In genomic region chrX:9291666-9292065, GRCh38 we compare ENCODE assay signal across 13 cellular contexts.
DNase-seq lines count a peak whose midpoint lies in the region; ATAC-seq and TF ChIP-seq lines count a peak whose summit lies in the region.
"Had no signal": no experiment of that assay in that cellular context is flagged by ENCODE, and none has a peak within 500 bp of the region (broad histone marks: within the 10 kb centered on the region; RNA-seq: fewer than 3 reads in every experiment).

No MANE protein-coding gene starts in this region.

- peak overlapping the region; percentile 48 to 78 for H3K4me3 Mint-ChIP-seq in H9
- H3K4me3 Mint-ChIP-seq in WTC11, result peak overlapping the region; percentile 63
- peak overlapping the region; percentile 62 for H3K4me3 Mint-ChIP-seq in nephron progenitor cell
- peak overlapping the region in 1 of 3 donors; percentile 9 for H3K4me3 Mint-ChIP-seq in T-cell
- H3K4me3 Mint-ChIP-seq: HFFc6 had no signal

- no peak overlapping the region for H3K18ac ChIP-seq in H9 (ENCODE audit: insufficient read length, low read depth, low read length)

- H3K4ac ChIP-seq in H9 (ENCODE audit: low read depth, low read length), result no peak overlapping the region

- POLR2A ChIA-PET in WTC11 (lab: Charles Lee), result no interaction called here
- POLR2A ChIA-PET in T-cell (lab: Charles Lee), result no interaction called here

- H4K8ac ChIP-seq in H9 (replicated peaks; ENCODE audit: insufficient read length, low read depth, low read length), result no peak overlapping the region

- CTCF ChIA-PET in WTC11 (lab: Charles Lee) (interaction anchor here (0.6 kb wide), 2 partner anchors 21 to 202 kb away, joined by 3 read pairs; no protein-coding TSS in a partner anchor), T-cell (lab: Charles Lee) (no interaction called here)

- no peak overlapping the region for H2BK5ac ChIP-seq in H9 (ENCODE audit: insufficient read length, low read length)

- H3K27me3 ChIP-seq in H9 (ENCODE audit: insufficient read depth, low read length), result peaks cover 4% of the 10 kb centered on the region; the same call in 1 of the 2 replicates
- H3K27me3 ChIP-seq: ascending aorta; BLaER1 treated with 17β-estradiol and CSF1 and Interleukin-3, amounts not matched to agents 10 nM and 100 nM had no signal

- no peak overlapping the region for H3K23ac ChIP-seq in H9 (ENCODE audit: insufficient read length, low read depth, low read length)

- H3K9ac ChIP-seq in H9 (ENCODE audit: extremely low read depth, insufficient read length, low read length), result no peak overlapping the region
- H3K9ac ChIP-seq: BLaER1 treated with 17β-estradiol and CSF1 and Interleukin-3, amounts not matched to agents 10 nM and 100 nM had no signal

- H3K23me2 ChIP-seq in H9 (ENCODE audit: insufficient read length, low read depth, low read length, poor library complexity, severe bottlenecking), result peaks cover 4% of the 10 kb centered on the region

- no peak overlapping the region for H3K14ac ChIP-seq in H9 (ENCODE audit: insufficient read depth, low read length)

- no peaks in the 10 kb centered on the region for H3K9me3 ChIP-seq in H9 (ENCODE audit: control insufficient read depth, low read depth, low read length)
- H3K9me3 ChIP-seq: ascending aorta; BLaER1 treated with 17β-estradiol and CSF1 and Interleukin-3, amounts not matched to agents 10 nM and 100 nM had no signal

- H2BK15ac ChIP-seq in H9 (ENCODE audit: low read depth, low read length), result no peak overlapping the region

- peaks cover 6% of the 10 kb centered on the region; the same call in 1 of the 2 replicates for H3K4me1 ChIP-seq in H9 (ENCODE audit: insufficient read depth, low read length)
- H3K4me1 ChIP-seq: ascending aorta had no signal

- H3K9me3 Mint-ChIP-seq in H9 (peaks cover 0 to 59% of the 10 kb centered on the region in 2 experiments; a peak in 2 of 5 replicates), WTC11 (no peaks in the 10 kb centered on the region), nephron progenitor cell (peaks cover 39% of the 10 kb centered on the region), T-cell (no peaks in the 10 kb centered on the region)
- H3K9me3 Mint-ChIP-seq: HFFc6 had no signal

- no peak overlapping the region for H2AK5ac ChIP-seq in H9 (ENCODE audit: insufficient read length, low read length)

- H3K4me2 ChIP-seq in H9 (ENCODE audit: insufficient read depth, insufficient read length, low read length), result peak overlapping the region; percentile 75
- H3K4me2 ChIP-seq: BLaER1 treated with 17β-estradiol and CSF1 and Interleukin-3, amounts not matched to agents 10 nM and 100 nM had no signal

- no peak overlapping the region for H3K27ac ChIP-seq in H9 (ENCODE audit: insufficient read length, low read depth, low read length)
- H3K27ac ChIP-seq: ascending aorta; BLaER1 treated with 17β-estradiol and CSF1 and Interleukin-3, amounts not matched to agents 10 nM and 100 nM had no signal

- no peaks in the 10 kb centered on the region for H3K79me1 ChIP-seq in H9 (ENCODE audit: insufficient read depth, low read depth, low read length, poor library complexity, severe bottlenecking)

- H3K79me2 ChIP-seq in H9 (ENCODE audit: insufficient read depth, low read length), result no peaks in the 10 kb centered on the region

- no peak overlapping the region for H2BK20ac ChIP-seq in H9 (ENCODE audit: low read depth, low read length, poor library complexity, severe bottlenecking)

- no peak overlapping the region for H2BK12ac ChIP-seq in H9 (ENCODE audit: insufficient read length, low read depth, low read length)

- no CpG with 5 or more reads among the region's 23 CpGs for WGBS in H9 (ENCODE audit: extremely low coverage, insufficient read length, low lambda C conversion rate)

- H2AFZ ChIP-seq in H9 (ENCODE audit: low read length), result no peak overlapping the region

- peak; percentile 71 for DNase-seq in H9
- DNase-seq in NCI-H2081 treated with DMSO at 0.1 percent for 48 hours (lab: John Stamatoyannopoulos, UW), result peak; percentile 56
- DNase-seq in WTC11 (ENCODE audit: low spot score), result peak; percentile 55
- peak; percentile 73 for DNase-seq in nephron progenitor cell
- DNase-seq in T-cell, result no peak
- no peak for DNase-seq in stimulated activated CD4-positive, alpha-beta T cell treated with anti-CD3 and anti-CD28 coated beads, Interleukin-15, amount 100 ng/mL, for 24 hours
- DNase-seq in stimulated activated CD4-positive, alpha-beta T cell treated with anti-CD3 and anti-CD28 coated beads, Interleukin-4, amount 100 ng/mL, for 24 hours, result no peak
- DNase-seq: HFFc6, midbrain, MM.1S had no signal

- H3K27me3 Mint-ChIP-seq in H9 (ENCODE audit: low read depth) (peaks cover 25% of the 10 kb centered on the region), WTC11 (ENCODE audit: low read depth) (peaks cover 20% of the 10 kb centered on the region), nephron progenitor cell (ENCODE audit: low read depth, poor library complexity) (peaks cover 26% of the 10 kb centered on the region), T-cell (peaks cover 0 to 21% of the 10 kb centered on the region in 2 donors)

- H3K4me1 Mint-ChIP-seq in H9 (peaks cover 32 to 47% of the 10 kb centered on the region in 2 experiments), WTC11 (peaks cover 52% of the 10 kb centered on the region), nephron progenitor cell (peaks cover 56% of the 10 kb centered on the region), T-cell (peaks cover 4 to 5% (median 4%) of the 10 kb centered on the region in 3 donors)

- no peaks in the 10 kb centered on the region for H4K20me1 ChIP-seq in H9 (ENCODE audit: control insufficient read depth, insufficient read depth, insufficient read length)
- H4K20me1 ChIP-seq: BLaER1 treated with 17β-estradiol and CSF1 and Interleukin-3, amounts not matched to agents 10 nM and 100 nM had no signal

- H3K27ac Mint-ChIP-seq in H9 (peak overlapping the region in 2 of 3 experiments; percentile 53 to 82; a peak in 3 of 7 replicates), WTC11 (peak overlapping the region; percentile 74; the same call in 1 of the 2 replicates), nephron progenitor cell (peak overlapping the region; percentile 73), T-cell (no peak overlapping the region)
- H3K27ac Mint-ChIP-seq: HFFc6 had no signal

- H3K36me3 Mint-ChIP-seq in H9 (ENCODE audit: insufficient read depth in 1 of 3, low read depth in 3 of 3) (peaks cover 0 to 5% (median 0%) of the 10 kb centered on the region in 3 experiments; a peak in 2 of 7 replicates), WTC11 (no peaks in the 10 kb centered on the region), nephron progenitor cell (ENCODE audit: low read depth) (no peaks in the 10 kb centered on the region), T-cell (no peaks in the 10 kb centered on the region)

- H2BK120ac ChIP-seq in H9 (ENCODE audit: low read depth, low read length, poor library complexity, severe bottlenecking), result no peak overlapping the region

- peak; percentile 59 for ATAC-seq in WTC11
- ATAC-seq in GM18520 (IDR thresholded peaks at IDR 0.05; ENCODE audit: unreplicated experiment), result no peak
- ATAC-seq in T-cell (replicated peaks in 1 of 4), result no peak

- no peak for TF ChIP-seq CTCF in H9 (conservative IDR thresholded peaks at IDR 0.05)
- TF ChIP-seq CTCF in WTC11 (IDR thresholded peaks at IDR 0.05), result no peak
- TF ChIP-seq CTCF in nephron progenitor cell (IDR thresholded peaks at IDR 0.05), result no peak

- no peak overlapping the region for H3K56ac ChIP-seq in H9 (ENCODE audit: insufficient read length, low read depth, low read length)

- H3T11ph ChIP-seq in H9 (ENCODE audit: low read length), result no peak overlapping the region

- no peak overlapping the region for H4K91ac ChIP-seq in H9 (ENCODE audit: insufficient read length, low read depth, low read length)

- H4K5ac ChIP-seq in H9 (ENCODE audit: insufficient read length, low read depth, low read length), result no peak overlapping the region

TF ChIP-seq in WTC11, 78 proteins besides CTCF, POLR2A, EP300 and RAD21:
- no peak for TF ChIP-seq SOX15 (CRISPR knock-in tag; IDR thresholded peaks at IDR 0.05)
- 0 out of 2 replicates have a peak, but pooled peaks have one; percentile 11 for TF ChIP-seq FOXK1 (CRISPR knock-in tag; IDR thresholded peaks at IDR 0.05)

Comparison
In these comparisons a context has a peak if more than half of its experiments do, and no peak if none do; other contexts are left out.
1. DNase-seq: peak in H9 (single experiment), NCI-H2081 treated with DMSO at 0.1 percent for 48 hours (single experiment), WTC11 (single experiment) and nephron progenitor cell (single experiment); none in T-cell (0 of 34), stimulated activated CD4-positive, alpha-beta T cell treated with anti-CD3 and anti-CD28 coated beads, Interleukin-15, amount 100 ng/mL, for 24 hours (single experiment) and stimulated activated CD4-positive, alpha-beta T cell treated with anti-CD3 and anti-CD28 coated beads, Interleukin-4, amount 100 ng/mL, for 24 hours (single experiment).
2. H3K27ac Mint-ChIP-seq: peak in H9 (2 of 3), WTC11 (single experiment) and nephron progenitor cell (single experiment); none in T-cell (0 of 2).